9 cellular contexts compared by ENCODE assay signal in genomic region chr10:31133251-31133627, GRCh38.
DNase-seq lines count a peak whose midpoint lies in the region; ATAC-seq and TF ChIP-seq lines count a peak whose summit lies in the region.
"Had no signal": no experiment of that assay in that cellular context is flagged by ENCODE, and none has a peak within 500 bp of the region (broad histone marks: within the 10 kb centered on the region; RNA-seq: fewer than 3 reads in every experiment).

No MANE protein-coding gene starts in this region.

- H3K27me3 ChIP-seq in HL-60 (ENCODE audit: insufficient read depth, poor library complexity, severe bottlenecking) (no peaks in the 10 kb centered on the region), WERI-Rb-1 (ENCODE audit: insufficient read depth, low read depth, severe bottlenecking) (no peaks in the 10 kb centered on the region), iPS-18a (ENCODE audit: control insufficient read depth, insufficient read depth, low read length) (peaks cover 13% of the 10 kb centered on the region)

- no peaks in the 10 kb centered on the region for H3K9me3 ChIP-seq in WERI-Rb-1 (ENCODE audit: severe bottlenecking)
- H3K9me3 ChIP-seq in iPS-18a (ENCODE audit: control insufficient read depth, low read depth, low read length), result no peaks in the 10 kb centered on the region
- H3K9me3 ChIP-seq: mucosa of descending colon had no signal

- peak overlapping the region; percentile 32; the same call in 1 of the 2 replicates for H3K4me3 ChIP-seq in HL-60 (replicated peaks; ENCODE audit: insufficient read depth, low read length)
- H3K4me3 ChIP-seq in WERI-Rb-1 (ENCODE audit: low read depth, low read length), result peak overlapping the region; percentile 40
- peak overlapping the region; percentile 54 for H3K4me3 ChIP-seq in iPS-18a (ENCODE audit: low read length)
- peak overlapping the region in 6 of 7 experiments; percentile 36 to 52 (median 42) for H3K4me3 ChIP-seq in skin epidermis
- H3K4me3 ChIP-seq: mucosa of descending colon had no signal

- H3K27ac ChIP-seq in HL-60 (replicated peaks), result no peak overlapping the region
- peak overlapping the region; percentile 97 for H3K27ac ChIP-seq in WERI-Rb-1
- no peak overlapping the region for H3K27ac ChIP-seq in iPS-18a (ENCODE audit: low read length)
- H3K27ac ChIP-seq in skin epidermis, result peak overlapping the region in 17 of 21 experiments; percentile 69 to 92 (median 85)

- peak overlapping the region; percentile 49 for H3K9ac ChIP-seq in iPS-18a (ENCODE audit: low read length)

- H3K4me1 ChIP-seq in iPS-18a (ENCODE audit: control insufficient read depth, low read depth, low read length), result peaks cover 19% of the 10 kb centered on the region

- ATAC-seq in HG02798 (IDR thresholded peaks at IDR 0.05; ENCODE audit: poor library complexity, unreplicated experiment) (no peak), GM21619 (IDR thresholded peaks at IDR 0.05; ENCODE audit: unreplicated experiment) (no peak)

- no peak for DNase-seq in HL-60 (ENCODE audit: low read depth in 1 of 2, low spot score in 1 of 2)
- no peak for DNase-seq in WERI-Rb-1
- no peak for DNase-seq in NCI-H524 treated with DMSO at 0.1 percent for 48 hours (lab: John Stamatoyannopoulos, UW)
- no peak for DNase-seq in activated effector memory CD4-positive, alpha-beta T cell treated with Interleukin-2 at 50 U/mL for 16 hours

- no peak for TF ChIP-seq CTCF in HL-60 (IDR thresholded peaks at IDR 0.05; ENCODE audit: insufficient read depth, low read length)
- no peak for TF ChIP-seq CTCF in WERI-Rb-1 (IDR thresholded peaks at IDR 0.05; ENCODE audit: low read depth, low read length)

- H3K36me3 ChIP-seq in WERI-Rb-1 (no peaks in the 10 kb centered on the region), iPS-18a (ENCODE audit: control insufficient read depth, low read depth, low read length) (no peaks in the 10 kb centered on the region)

Comparison
In these comparisons a context has a peak if more than half of its experiments do, and no peak if none do; other contexts are left out.
1. H3K27ac ChIP-seq: peak in WERI-Rb-1 (single experiment) and skin epidermis (17 of 21); none in HL-60 (single experiment) and iPS-18a (single experiment).
2. Peak in every context shown above with its lines, with median percentiles within 50 percentile points of each other: H3K4me3 ChIP-seq.